Comparison of ENCODE assay signal across 1 cellular context in genomic region chr6:160279850-160280249, GRCh38.
TF ChIP-seq lines count a peak whose summit lies in the region.

No MANE protein-coding gene starts in this region.

TF ChIP-seq in K562, 482 proteins besides CTCF, POLR2A, EP300 and RAD21:
- TF ChIP-seq, protein P1, sequence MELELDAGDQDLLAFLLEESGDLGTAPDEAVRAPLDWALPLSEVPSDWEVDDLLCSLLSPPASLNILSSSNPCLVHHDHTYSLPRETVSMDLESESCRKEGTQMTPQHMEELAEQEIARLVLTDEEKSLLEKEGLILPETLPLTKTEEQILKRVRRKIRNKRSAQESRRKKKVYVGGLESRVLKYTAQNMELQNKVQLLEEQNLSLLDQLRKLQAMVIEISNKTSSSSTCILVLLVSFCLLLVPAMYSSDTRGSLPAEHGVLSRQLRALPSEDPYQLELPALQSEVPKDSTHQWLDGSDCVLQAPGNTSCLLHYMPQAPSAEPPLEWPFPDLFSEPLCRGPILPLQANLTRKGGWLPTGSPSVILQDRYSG (tag; conservative IDR thresholded peaks at IDR 0.05; ENCODE audit: low read depth), result no peak
- TF ChIP-seq RB1 (IDR thresholded peaks at IDR 0.05; ENCODE audit: low read depth), result no peak
- TF ChIP-seq KDM1A (IDR thresholded peaks at IDR 0.05), result no peak
